In genomic region chr2:233422050-233422639, GRCh38 we compare ENCODE assay signal across 10 cellular contexts.
DNase-seq lines count a peak whose midpoint lies in the region; ATAC-seq and TF ChIP-seq lines count a peak whose summit lies in the region.
"Had no signal": no experiment of that assay in that cellular context is flagged by ENCODE, and none has a peak within 500 bp of the region (broad histone marks: within the 10 kb centered on the region; RNA-seq: fewer than 3 reads in every experiment).

No MANE protein-coding gene starts in this region.

- H3K4me3 ChIP-seq in tibial nerve, result no peak overlapping the region
- H3K4me3 ChIP-seq: skin epidermis had no signal

- no peaks in the 10 kb centered on the region for H3K27me3 ChIP-seq in tibial nerve

- no peaks in the 10 kb centered on the region for H3K27me3 Mint-ChIP-seq in stimulated activated naive CD8-positive, alpha-beta T cell treated with anti-CD3 and anti-CD28 coated beads, Interleukin-15, amount 100 ng/mL, for 72 hours

- no peak overlapping the region for H3K27ac Mint-ChIP-seq in stimulated activated naive CD8-positive, alpha-beta T cell treated with anti-CD3 and anti-CD28 coated beads, Interleukin-15, amount 100 ng/mL, for 72 hours

- H3K27ac ChIP-seq in epithelial cell of prostate (peak overlapping the region; percentile 28), tibial nerve (peak overlapping the region in 1 of 4 donors; percentile 62)

- peaks cover 10 to 15% of the 10 kb centered on the region in 2 donors for H3K9me3 Mint-ChIP-seq in stimulated activated naive CD8-positive, alpha-beta T cell treated with anti-CD3 and anti-CD28 coated beads, Interleukin-15, amount 100 ng/mL, for 72 hours

- H3K36me3 ChIP-seq in tibial nerve, result peaks cover 0 to 5% (median 0%) of the 10 kb centered on the region in 3 donors

- no peak for TF ChIP-seq CTCF in tibial nerve (IDR thresholded peaks at IDR 0.05)

- H3K9me3 ChIP-seq in tibial nerve, result peaks cover 0 to 4% (median 0%) of the 10 kb centered on the region in 4 donors

- TF ChIP-seq POLR2A in tibial nerve (IDR thresholded peaks at IDR 0.05), result no peak

- H3K4me3 Mint-ChIP-seq in stimulated activated naive CD8-positive, alpha-beta T cell treated with anti-CD3 and anti-CD28 coated beads, Interleukin-15, amount 100 ng/mL, for 72 hours, result peak overlapping the region; percentile 57 to 63
- H3K4me3 Mint-ChIP-seq: brain had no signal

- TF ChIP-seq EP300 in tibial nerve (IDR thresholded peaks at IDR 0.05), result no peak

- ATAC-seq in GM19372 (IDR thresholded peaks at IDR 0.05; ENCODE audit: low read depth, unreplicated experiment), result peak; percentile 54
- peak; percentile 55 for ATAC-seq in HG03432 (IDR thresholded peaks at IDR 0.05; ENCODE audit: unreplicated experiment)
- ATAC-seq in activated CD4-positive, CD25-positive, alpha-beta regulatory T cell treated with anti-CD3 and anti-CD28 coated beads, Interleukin-2, amount 50 U/mL, for 24 hours, result peak; percentile 30 to 41
- ATAC-seq in stimulated activated naive CD8-positive, alpha-beta T cell treated with anti-CD3 and anti-CD28 coated beads, Interleukin-15, amount 100 ng/mL, for 72 hours, result peak; percentile 60

- peaks cover 0 to 26% (median 10%) of the 10 kb centered on the region in 4 donors for H3K4me1 ChIP-seq in tibial nerve

- DNase-seq in CD1c-positive myeloid dendritic cell (ENCODE audit: extremely low spot score) (peak; percentile 9), epithelial cell of prostate (ENCODE audit: low read depth, low spot score) (no peak), tibial nerve (ENCODE audit: low spot score in 2 of 2) (no peak), EL (no peak)
- DNase-seq in stimulated activated naive CD8-positive, alpha-beta T cell treated with anti-CD3 and anti-CD28 coated beads, Interleukin-15, amount 100 ng/mL, for 72 hours, result peak in 1 of 2 donors; percentile 49

- WGBS in tibial nerve, 2 donors, result 84 to 89% methylated on average over 12 to 13 of the region's 13 CpGs

- H3K4me1 Mint-ChIP-seq in stimulated activated naive CD8-positive, alpha-beta T cell treated with anti-CD3 and anti-CD28 coated beads, Interleukin-15, amount 100 ng/mL, for 72 hours, result peaks cover 97% of the 10 kb centered on the region
